In the genomic region with DNA sequence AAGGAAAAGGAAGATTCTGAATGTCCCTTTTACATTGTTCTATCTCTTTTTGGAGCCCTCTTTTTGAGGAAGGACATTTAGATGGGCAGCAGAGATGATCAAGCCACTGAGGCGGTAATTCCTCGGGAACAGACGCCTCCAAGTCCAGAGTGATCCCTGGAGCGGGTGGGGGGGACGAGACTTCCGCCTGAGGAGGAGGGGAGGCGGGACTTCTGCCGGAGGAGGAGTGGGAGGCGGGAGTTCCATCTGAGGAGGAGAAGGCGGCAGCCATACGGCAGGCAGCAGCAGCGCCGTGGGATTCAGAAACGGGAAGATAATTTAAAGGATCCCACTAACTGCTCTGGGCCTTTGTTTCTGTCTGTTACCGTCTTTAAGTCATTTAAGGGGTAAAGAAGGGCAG, we compare ENCODE assay signal across 3 cellular contexts.
TF ChIP-seq lines count a peak whose summit lies in the region.

No MANE protein-coding gene starts in this region.

TF ChIP-seq in GM23338, 12 proteins besides CTCF, POLR2A, EP300 and RAD21 (continued from another document and continues in another):
- TF ChIP-seq, protein P1, sequence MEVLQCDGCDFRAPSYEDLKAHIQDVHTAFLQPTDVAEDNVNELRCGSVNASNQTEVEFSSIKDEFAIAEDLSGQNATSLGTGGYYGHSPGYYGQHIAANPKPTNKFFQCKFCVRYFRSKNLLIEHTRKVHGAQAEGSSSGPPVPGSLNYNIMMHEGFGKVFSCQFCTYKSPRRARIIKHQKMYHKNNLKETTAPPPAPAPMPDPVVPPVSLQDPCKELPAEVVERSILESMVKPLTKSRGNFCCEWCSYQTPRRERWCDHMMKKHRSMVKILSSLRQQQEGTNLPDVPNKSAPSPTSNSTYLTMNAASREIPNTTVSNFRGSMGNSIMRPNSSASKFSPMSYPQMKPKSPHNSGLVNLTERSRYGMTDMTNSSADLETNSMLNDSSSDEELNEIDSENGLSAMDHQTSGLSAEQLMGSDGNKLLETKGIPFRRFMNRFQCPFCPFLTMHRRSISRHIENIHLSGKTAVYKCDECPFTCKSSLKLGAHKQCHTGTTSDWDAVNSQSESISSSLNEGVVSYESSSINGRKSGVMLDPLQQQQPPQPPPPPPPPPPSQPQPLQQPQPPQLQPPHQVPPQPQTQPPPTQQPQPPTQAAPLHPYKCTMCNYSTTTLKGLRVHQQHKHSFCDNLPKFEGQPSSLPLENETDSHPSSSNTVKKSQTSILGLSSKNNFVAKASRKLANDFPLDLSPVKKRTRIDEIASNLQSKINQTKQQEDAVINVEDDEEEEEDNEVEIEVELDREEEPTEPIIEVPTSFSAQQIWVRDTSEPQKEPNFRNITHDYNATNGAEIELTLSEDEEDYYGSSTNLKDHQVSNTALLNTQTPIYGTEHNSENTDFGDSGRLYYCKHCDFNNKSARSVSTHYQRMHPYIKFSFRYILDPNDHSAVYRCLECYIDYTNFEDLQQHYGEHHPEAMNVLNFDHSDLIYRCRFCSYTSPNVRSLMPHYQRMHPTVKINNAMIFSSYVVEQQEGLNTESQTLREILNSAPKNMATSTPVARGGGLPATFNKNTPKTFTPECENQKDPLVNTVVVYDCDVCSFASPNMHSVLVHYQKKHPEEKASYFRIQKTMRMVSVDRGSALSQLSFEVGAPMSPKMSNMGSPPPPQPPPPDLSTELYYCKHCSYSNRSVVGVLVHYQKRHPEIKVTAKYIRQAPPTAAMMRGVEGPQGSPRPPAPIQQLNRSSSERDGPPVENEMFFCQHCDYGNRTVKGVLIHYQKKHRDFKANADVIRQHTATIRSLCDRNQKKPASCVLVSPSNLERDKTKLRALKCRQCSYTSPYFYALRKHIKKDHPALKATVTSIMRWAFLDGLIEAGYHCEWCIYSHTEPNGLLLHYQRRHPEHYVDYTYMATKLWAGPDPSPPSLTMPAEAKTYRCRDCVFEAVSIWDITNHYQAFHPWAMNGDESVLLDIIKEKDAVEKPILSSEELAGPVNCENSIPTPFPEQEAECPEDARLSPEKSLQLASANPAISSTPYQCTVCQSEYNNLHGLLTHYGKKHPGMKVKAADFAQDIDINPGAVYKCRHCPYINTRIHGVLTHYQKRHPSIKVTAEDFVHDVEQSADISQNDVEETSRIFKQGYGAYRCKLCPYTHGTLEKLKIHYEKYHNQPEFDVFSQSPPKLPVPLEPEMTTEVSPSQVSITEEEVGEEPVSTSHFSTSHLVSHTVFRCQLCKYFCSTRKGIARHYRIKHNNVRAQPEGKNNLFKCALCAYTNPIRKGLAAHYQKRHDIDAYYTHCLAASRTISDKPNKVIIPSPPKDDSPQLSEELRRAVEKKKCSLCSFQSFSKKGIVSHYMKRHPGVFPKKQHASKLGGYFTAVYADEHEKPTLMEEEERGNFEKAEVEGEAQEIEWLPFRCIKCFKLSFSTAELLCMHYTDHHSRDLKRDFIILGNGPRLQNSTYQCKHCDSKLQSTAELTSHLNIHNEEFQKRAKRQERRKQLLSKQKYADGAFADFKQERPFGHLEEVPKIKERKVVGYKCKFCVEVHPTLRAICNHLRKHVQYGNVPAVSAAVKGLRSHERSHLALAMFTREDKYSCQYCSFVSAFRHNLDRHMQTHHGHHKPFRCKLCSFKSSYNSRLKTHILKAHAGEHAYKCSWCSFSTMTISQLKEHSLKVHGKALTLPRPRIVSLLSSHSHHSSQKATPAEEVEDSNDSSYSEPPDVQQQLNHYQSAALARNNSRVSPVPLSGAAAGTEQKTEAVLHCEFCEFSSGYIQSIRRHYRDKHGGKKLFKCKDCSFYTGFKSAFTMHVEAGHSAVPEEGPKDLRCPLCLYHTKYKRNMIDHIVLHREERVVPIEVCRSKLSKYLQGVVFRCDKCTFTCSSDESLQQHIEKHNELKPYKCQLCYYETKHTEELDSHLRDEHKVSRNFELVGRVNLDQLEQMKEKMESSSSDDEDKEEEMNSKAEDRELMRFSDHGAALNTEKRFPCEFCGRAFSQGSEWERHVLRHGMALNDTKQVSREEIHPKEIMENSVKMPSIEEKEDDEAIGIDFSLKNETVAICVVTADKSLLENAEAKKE (CRISPR knock-in tag; IDR thresholded peaks at IDR 0.05), result no peak
- TF ChIP-seq ZNF114 (CRISPR knock-in tag; IDR thresholded peaks at IDR 0.05) (no peak), POLR2AphosphoS5 (IDR thresholded peaks at IDR 0.05; ENCODE audit: low read depth) (no peak), NANOG (IDR thresholded peaks at IDR 0.05; ENCODE audit: borderline replicate concordance) (no peak)

TF ChIP-seq in HCT116, 20 proteins besides CTCF, POLR2A, EP300 and RAD21:
- no peak for TF ChIP-seq YY1 (IDR thresholded peaks at IDR 0.05; ENCODE audit: extremely low read depth, insufficient replicate concordance, low read depth, low read length)
- no peak for TF ChIP-seq ZFX (IDR thresholded peaks at IDR 0.05)
- no peak for TF ChIP-seq EGR1 (IDR thresholded peaks at IDR 0.05; ENCODE audit: low read depth)
- no peak for TF ChIP-seq POLR2AphosphoS5 (IDR thresholded peaks at IDR 0.05; ENCODE audit: low read depth, low read length)
- TF ChIP-seq, protein P2, sequence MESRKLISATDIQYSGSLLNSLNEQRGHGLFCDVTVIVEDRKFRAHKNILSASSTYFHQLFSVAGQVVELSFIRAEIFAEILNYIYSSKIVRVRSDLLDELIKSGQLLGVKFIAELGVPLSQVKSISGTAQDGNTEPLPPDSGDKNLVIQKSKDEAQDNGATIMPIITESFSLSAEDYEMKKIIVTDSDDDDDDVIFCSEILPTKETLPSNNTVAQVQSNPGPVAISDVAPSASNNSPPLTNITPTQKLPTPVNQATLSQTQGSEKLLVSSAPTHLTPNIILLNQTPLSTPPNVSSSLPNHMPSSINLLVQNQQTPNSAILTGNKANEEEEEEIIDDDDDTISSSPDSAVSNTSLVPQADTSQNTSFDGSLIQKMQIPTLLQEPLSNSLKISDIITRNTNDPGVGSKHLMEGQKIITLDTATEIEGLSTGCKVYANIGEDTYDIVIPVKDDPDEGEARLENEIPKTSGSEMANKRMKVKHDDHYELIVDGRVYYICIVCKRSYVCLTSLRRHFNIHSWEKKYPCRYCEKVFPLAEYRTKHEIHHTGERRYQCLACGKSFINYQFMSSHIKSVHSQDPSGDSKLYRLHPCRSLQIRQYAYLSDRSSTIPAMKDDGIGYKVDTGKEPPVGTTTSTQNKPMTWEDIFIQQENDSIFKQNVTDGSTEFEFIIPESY (IDR thresholded peaks at IDR 0.05; ENCODE audit: extremely low read depth, insufficient replicate concordance, low read length), result no peak
- TF ChIP-seq JUND (IDR thresholded peaks at IDR 0.05), result no peak
- TF ChIP-seq EZH2phosphoT487 (IDR thresholded peaks at IDR 0.05; ENCODE audit: borderline replicate concordance), result no peak
- no peak for TF ChIP-seq ELF1 (IDR thresholded peaks at IDR 0.05; ENCODE audit: borderline replicate concordance, low read depth)
- TF ChIP-seq SRF (IDR thresholded peaks at IDR 0.05; ENCODE audit: low read depth), result no peak
- TF ChIP-seq, protein P3, sequence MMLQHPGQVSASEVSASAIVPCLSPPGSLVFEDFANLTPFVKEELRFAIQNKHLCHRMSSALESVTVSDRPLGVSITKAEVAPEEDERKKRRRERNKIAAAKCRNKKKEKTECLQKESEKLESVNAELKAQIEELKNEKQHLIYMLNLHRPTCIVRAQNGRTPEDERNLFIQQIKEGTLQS (IDR thresholded peaks at IDR 0.05), result no peak
- TF ChIP-seq, protein P4, sequence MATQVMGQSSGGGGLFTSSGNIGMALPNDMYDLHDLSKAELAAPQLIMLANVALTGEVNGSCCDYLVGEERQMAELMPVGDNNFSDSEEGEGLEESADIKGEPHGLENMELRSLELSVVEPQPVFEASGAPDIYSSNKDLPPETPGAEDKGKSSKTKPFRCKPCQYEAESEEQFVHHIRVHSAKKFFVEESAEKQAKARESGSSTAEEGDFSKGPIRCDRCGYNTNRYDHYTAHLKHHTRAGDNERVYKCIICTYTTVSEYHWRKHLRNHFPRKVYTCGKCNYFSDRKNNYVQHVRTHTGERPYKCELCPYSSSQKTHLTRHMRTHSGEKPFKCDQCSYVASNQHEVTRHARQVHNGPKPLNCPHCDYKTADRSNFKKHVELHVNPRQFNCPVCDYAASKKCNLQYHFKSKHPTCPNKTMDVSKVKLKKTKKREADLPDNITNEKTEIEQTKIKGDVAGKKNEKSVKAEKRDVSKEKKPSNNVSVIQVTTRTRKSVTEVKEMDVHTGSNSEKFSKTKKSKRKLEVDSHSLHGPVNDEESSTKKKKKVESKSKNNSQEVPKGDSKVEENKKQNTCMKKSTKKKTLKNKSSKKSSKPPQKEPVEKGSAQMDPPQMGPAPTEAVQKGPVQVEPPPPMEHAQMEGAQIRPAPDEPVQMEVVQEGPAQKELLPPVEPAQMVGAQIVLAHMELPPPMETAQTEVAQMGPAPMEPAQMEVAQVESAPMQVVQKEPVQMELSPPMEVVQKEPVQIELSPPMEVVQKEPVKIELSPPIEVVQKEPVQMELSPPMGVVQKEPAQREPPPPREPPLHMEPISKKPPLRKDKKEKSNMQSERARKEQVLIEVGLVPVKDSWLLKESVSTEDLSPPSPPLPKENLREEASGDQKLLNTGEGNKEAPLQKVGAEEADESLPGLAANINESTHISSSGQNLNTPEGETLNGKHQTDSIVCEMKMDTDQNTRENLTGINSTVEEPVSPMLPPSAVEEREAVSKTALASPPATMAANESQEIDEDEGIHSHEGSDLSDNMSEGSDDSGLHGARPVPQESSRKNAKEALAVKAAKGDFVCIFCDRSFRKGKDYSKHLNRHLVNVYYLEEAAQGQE (IDR thresholded peaks at IDR 0.05; ENCODE audit: low read depth), result no peak
- TF ChIP-seq SIN3A (IDR thresholded peaks at IDR 0.05; ENCODE audit: low read depth), result no peak
- no peak for TF ChIP-seq ZNF274 (IDR thresholded peaks at IDR 0.05; ENCODE audit: low read depth, low read length)
- no peak for TF ChIP-seq CEBPB (IDR thresholded peaks at IDR 0.05; ENCODE audit: low read depth)

TF ChIP-seq in WTC11, 78 proteins besides CTCF, POLR2A, EP300 and RAD21 (continued from another document):
- TF ChIP-seq ZNF232 (CRISPR knock-in tag; IDR thresholded peaks at IDR 0.05) (no peak), NR1H2 (CRISPR knock-in tag; IDR thresholded peaks at IDR 0.05) (no peak), TCF7 (CRISPR knock-in tag; IDR thresholded peaks at IDR 0.05; ENCODE audit: low read depth) (no peak), ZNF317 (CRISPR knock-in tag; IDR thresholded peaks at IDR 0.05; ENCODE audit: borderline replicate concordance, low read depth) (no peak), CBFB (CRISPR knock-in tag; IDR thresholded peaks at IDR 0.05; ENCODE audit: low read depth) (no peak), ZNF671 (CRISPR knock-in tag; IDR thresholded peaks at IDR 0.05) (no peak), SOX15 (CRISPR knock-in tag; IDR thresholded peaks at IDR 0.05) (no peak)
- TF ChIP-seq, protein P3 (CRISPR knock-in tag; conservative IDR thresholded peaks at IDR 0.05), result no peak
- TF ChIP-seq, protein P5, sequence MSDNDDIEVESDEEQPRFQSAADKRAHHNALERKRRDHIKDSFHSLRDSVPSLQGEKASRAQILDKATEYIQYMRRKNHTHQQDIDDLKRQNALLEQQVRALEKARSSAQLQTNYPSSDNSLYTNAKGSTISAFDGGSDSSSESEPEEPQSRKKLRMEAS (CRISPR knock-in tag; IDR thresholded peaks at IDR 0.05), result no peak
- TF ChIP-seq, protein P6, sequence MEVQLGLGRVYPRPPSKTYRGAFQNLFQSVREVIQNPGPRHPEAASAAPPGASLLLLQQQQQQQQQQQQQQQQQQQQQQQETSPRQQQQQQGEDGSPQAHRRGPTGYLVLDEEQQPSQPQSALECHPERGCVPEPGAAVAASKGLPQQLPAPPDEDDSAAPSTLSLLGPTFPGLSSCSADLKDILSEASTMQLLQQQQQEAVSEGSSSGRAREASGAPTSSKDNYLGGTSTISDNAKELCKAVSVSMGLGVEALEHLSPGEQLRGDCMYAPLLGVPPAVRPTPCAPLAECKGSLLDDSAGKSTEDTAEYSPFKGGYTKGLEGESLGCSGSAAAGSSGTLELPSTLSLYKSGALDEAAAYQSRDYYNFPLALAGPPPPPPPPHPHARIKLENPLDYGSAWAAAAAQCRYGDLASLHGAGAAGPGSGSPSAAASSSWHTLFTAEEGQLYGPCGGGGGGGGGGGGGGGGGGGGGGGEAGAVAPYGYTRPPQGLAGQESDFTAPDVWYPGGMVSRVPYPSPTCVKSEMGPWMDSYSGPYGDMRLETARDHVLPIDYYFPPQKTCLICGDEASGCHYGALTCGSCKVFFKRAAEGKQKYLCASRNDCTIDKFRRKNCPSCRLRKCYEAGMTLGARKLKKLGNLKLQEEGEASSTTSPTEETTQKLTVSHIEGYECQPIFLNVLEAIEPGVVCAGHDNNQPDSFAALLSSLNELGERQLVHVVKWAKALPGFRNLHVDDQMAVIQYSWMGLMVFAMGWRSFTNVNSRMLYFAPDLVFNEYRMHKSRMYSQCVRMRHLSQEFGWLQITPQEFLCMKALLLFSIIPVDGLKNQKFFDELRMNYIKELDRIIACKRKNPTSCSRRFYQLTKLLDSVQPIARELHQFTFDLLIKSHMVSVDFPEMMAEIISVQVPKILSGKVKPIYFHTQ (CRISPR knock-in tag; IDR thresholded peaks at IDR 0.05), result no peak
